Comparison of ENCODE assay signal across 29 cellular contexts in genomic region chr6:154354265-154354777, GRCh38. TPM values are rescaled to one million over a fixed set of nuclear protein-coding genes. Genes with fewer than 3 reads are reported as not detected.
DNase-seq lines count a peak whose midpoint lies in the region; ATAC-seq, FAIRE-seq and TF ChIP-seq lines count a peak whose summit lies in the region.
"Had no signal": no experiment of that assay in that cellular context is flagged by ENCODE, and none has a peak within 500 bp of the region (broad histone marks: within the 10 kb centered on the region; RNA-seq: fewer than 3 reads in every experiment).

No MANE protein-coding gene starts in this region.

- POLR2A ChIA-PET in activated CD8-positive, alpha-beta T cell treated with anti-CD3 and anti-CD28 coated beads for 36 hours (lab: Charles Lee): interaction anchor here (0.7 kb wide), 1 partner anchor 14 kb away, joined by 4 read pairs; no protein-coding TSS in a partner anchor
- POLR2A ChIA-PET in activated CD8-positive, alpha-beta T cell treated with anti-CD3 and anti-CD28 coated beads, Interleukin-2, amount 10 ng/mL, durations not matched to agents 7 days and 5 days (lab: Charles Lee): no interaction called here
- POLR2A ChIA-PET in GM12878 (lab: Charles Lee): interaction anchor here (0.6 kb wide), 1 partner anchor 778 kb away, joined by 4 read pairs; no protein-coding TSS in a partner anchor

- TF ChIP-seq CTCF in activated CD8-positive, alpha-beta T cell treated with anti-CD3 and anti-CD28 coated beads for 36 hours (IDR thresholded peaks at IDR 0.05): no peak
- TF ChIP-seq CTCF in GM12878 (IDR thresholded peaks at IDR 0.05 in 2 of 3, conservative IDR thresholded peaks at IDR 0.05 in 1 of 3; ENCODE audit: control insufficient read depth in 2 of 3, extremely low read depth in 1 of 3, insufficient read depth in 1 of 3, low read depth in 3 of 3, low read length in 3 of 3): no peak

- 49% methylated on average over 7 of the region's 8 CpGs for WGBS in GM12878 (ENCODE audit: insufficient coverage, insufficient replicate concordance, low lambda C conversion rate, missing lambda C conversion rate)
- WGBS in trophoblast cell (ENCODE audit: extremely low coverage, insufficient coverage, insufficient read length): 100% methylated on average over 1 of the region's 8 CpGs

- no peak overlapping the region for H4K91ac ChIP-seq in trophoblast cell (ENCODE audit: low read depth, low read length)

- in situ Hi-C loops in GM12878 (cut with MboI): no loop called here

- H3K27me3 Mint-ChIP-seq in activated CD8-positive, alpha-beta T cell treated with anti-CD3 and anti-CD28 coated beads for 36 hours: peaks cover 13% of the 10 kb centered on the region
- H3K27me3 Mint-ChIP-seq in activated CD8-positive, alpha-beta T cell treated with anti-CD3 and anti-CD28 coated beads, Interleukin-2, amount 10 ng/mL, durations not matched to agents 7 days and 5 days (ENCODE audit: low read depth): no peaks in the 10 kb centered on the region

- peak overlapping the region; percentile 13; the same call in 1 of the 2 replicates for H3K4me3 ChIP-seq in GM12878
- H3K4me3 ChIP-seq in trophoblast cell (ENCODE audit: low read depth, low read length): peak overlapping the region; percentile 6
- H3K4me3 ChIP-seq: adrenal gland, HAP-1, prostate gland, suprapubic skin had no signal

- H3K36me3 ChIP-seq in GM12878 (ENCODE audit: control insufficient read depth in 2 of 2, insufficient read depth in 2 of 2, low read length in 1 of 2) (no peaks in the 10 kb centered on the region), trophoblast cell (ENCODE audit: control insufficient read depth in 1 of 2, insufficient read depth in 2 of 2, low read length in 2 of 2) (no peaks in the 10 kb centered on the region)
- H3K36me3 ChIP-seq: adrenal gland, HAP-1, prostate gland, suprapubic skin had no signal

- no peak overlapping the region for H4K8ac ChIP-seq in trophoblast cell (ENCODE audit: low read depth, low read length)

- peak overlapping the region; percentile 2 for H3K4me3 Mint-ChIP-seq in activated CD8-positive, alpha-beta T cell treated with anti-CD3 and anti-CD28 coated beads for 36 hours
- no peak overlapping the region for H3K4me3 Mint-ChIP-seq in activated CD8-positive, alpha-beta T cell treated with anti-CD3 and anti-CD28 coated beads, Interleukin-2, amount 10 ng/mL, durations not matched to agents 7 days and 5 days
- H3K4me3 Mint-ChIP-seq: activated CD4-positive, alpha-beta T cell treated with anti-CD3 and anti-CD28 coated beads for 36 hours; CD4-positive, alpha-beta memory T cell; effector memory CD8-positive, alpha-beta T cell; T-helper 2 cell treated with Interferon-gamma antibody and Interleukin-4, amounts not matched to agents 5 μg/mL and 100 μg/mL, for 36 hours had no signal

- H4K20me1 ChIP-seq in GM12878 (ENCODE audit: control insufficient read depth, insufficient read depth): no peaks in the 10 kb centered on the region

- no peak for DNase-seq in activated CD8-positive, alpha-beta T cell treated with anti-CD3 and anti-CD28 coated beads for 36 hours
- DNase-seq in activated CD8-positive, alpha-beta T cell treated with anti-CD3 and anti-CD28 coated beads, Interleukin-2, amount 10 ng/mL, durations not matched to agents 7 days and 5 days: no peak
- DNase-seq in GM12891 (ENCODE audit: insufficient read length, low spot score): no peak
- DNase-seq in GM12878 (ENCODE audit: low read depth, low spot score): no peak
- DNase-seq in trophoblast cell: no peak
- no peak for DNase-seq in GM19238 (ENCODE audit: insufficient read length, low spot score)
- no peak for DNase-seq in GOT3 (lab: John Stamatoyannopoulos, UW)
- DNase-seq: 8988T; adrenal gland; CD4-positive, alpha-beta memory T cell; central memory CD4-positive, alpha-beta T cell; cortex of kidney; effector memory CD8-positive, alpha-beta T cell; glutamatergic neuron; mesendoderm; NCI-H1436 treated with DMSO at 0.1 percent for 48 hours; NCI-H2107; occipital lobe; Right ventricle myocardium superior had no signal

- no peak for TF ChIP-seq POLR2A in GM12891 (IDR thresholded peaks at IDR 0.05; ENCODE audit: low read depth, low read length)
- TF ChIP-seq POLR2A in GM12878 (IDR thresholded peaks at IDR 0.05; ENCODE audit: low read depth, low read length): no peak

- H3K14ac ChIP-seq in trophoblast cell (ENCODE audit: low read length): no peak overlapping the region

- H3K27ac Mint-ChIP-seq in activated CD8-positive, alpha-beta T cell treated with anti-CD3 and anti-CD28 coated beads for 36 hours: peak overlapping the region; percentile 27
- H3K27ac Mint-ChIP-seq in activated CD8-positive, alpha-beta T cell treated with anti-CD3 and anti-CD28 coated beads, Interleukin-2, amount 10 ng/mL, durations not matched to agents 7 days and 5 days: no peak overlapping the region
- H3K27ac Mint-ChIP-seq: activated CD4-positive, alpha-beta T cell treated with anti-CD3 and anti-CD28 coated beads for 36 hours; CD4-positive, alpha-beta memory T cell; T-helper 2 cell treated with Interferon-gamma antibody and Interleukin-4, amounts not matched to agents 5 μg/mL and 100 μg/mL, for 36 hours had no signal

- no peak overlapping the region for H4K12ac ChIP-seq in trophoblast cell (ENCODE audit: low read depth, low read length)

- H3K27me3 ChIP-seq in GM12878 (replicated peaks in 1 of 2; ENCODE audit: control insufficient read depth in 2 of 2, insufficient read depth in 2 of 2, low read length in 1 of 2): no peaks in the 10 kb centered on the region
- no peaks in the 10 kb centered on the region for H3K27me3 ChIP-seq in trophoblast cell (ENCODE audit: insufficient read depth, low read length)
- H3K27me3 ChIP-seq: suprapubic skin had no signal

- peak overlapping the region; percentile 11 for H3K4me2 ChIP-seq in GM12878 (ENCODE audit: control insufficient read depth, insufficient read depth)
- H3K4me2 ChIP-seq in trophoblast cell (ENCODE audit: low read length): no peak overlapping the region

- no TSS peak for BruUV-seq in GM12878 (replicated peaks; lab: Mats Ljungman, UMichigan)

- H3K79me2 ChIP-seq in GM12878 (ENCODE audit: control insufficient read depth, insufficient read depth, low read length) (no peaks in the 10 kb centered on the region), trophoblast cell (ENCODE audit: control insufficient read depth, insufficient read depth, low read length, poor library complexity) (no peaks in the 10 kb centered on the region)

- H2BK5ac ChIP-seq in trophoblast cell (ENCODE audit: low read depth, low read length, poor library complexity): no peak overlapping the region

- peak; percentile 7 for ATAC-seq in activated CD8-positive, alpha-beta T cell treated with anti-CD3 and anti-CD28 coated beads for 36 hours
- ATAC-seq in activated CD8-positive, alpha-beta T cell treated with anti-CD3 and anti-CD28 coated beads, Interleukin-2, amount 10 ng/mL, durations not matched to agents 7 days and 5 days: no peak
- ATAC-seq in GM12878: no peak
- ATAC-seq in HG03469 (IDR thresholded peaks at IDR 0.05; ENCODE audit: unreplicated experiment): no peak
- ATAC-seq: effector memory CD8-positive, alpha-beta T cell; left lobe of liver; Panc1 had no signal

- H3K9ac ChIP-seq in GM12878 (ENCODE audit: control insufficient read depth, insufficient read depth, low read length): no peak overlapping the region
- no peak overlapping the region for H3K9ac ChIP-seq in trophoblast cell (ENCODE audit: low read length)

- no peak overlapping the region for H3K23ac ChIP-seq in trophoblast cell (ENCODE audit: low read length)

- H2BK12ac ChIP-seq in trophoblast cell (ENCODE audit: low read length): no peak overlapping the region

- peaks cover 54% of the 10 kb centered on the region for H3K4me1 Mint-ChIP-seq in activated CD8-positive, alpha-beta T cell treated with anti-CD3 and anti-CD28 coated beads for 36 hours (ENCODE audit: low read depth)
- H3K4me1 Mint-ChIP-seq in activated CD8-positive, alpha-beta T cell treated with anti-CD3 and anti-CD28 coated beads, Interleukin-2, amount 10 ng/mL, durations not matched to agents 7 days and 5 days (ENCODE audit: low read depth): peaks cover 32% of the 10 kb centered on the region

- H2AK5ac ChIP-seq in trophoblast cell (ENCODE audit: low read length): no peak overlapping the region

- H3K27ac ChIP-seq in GM12878 (ENCODE audit: control insufficient read depth, insufficient read depth) (peak overlapping the region; percentile 27; the same call in 1 of the 2 replicates), trophoblast cell (ENCODE audit: low read depth, low read length) (no peak overlapping the region)
- H3K27ac ChIP-seq: adrenal gland, prostate gland, suprapubic skin had no signal

- RAD21 ChIA-PET in GM12878 (lab: Charles Lee; ENCODE audit: unreplicated experiment): no interaction called here

- H3K36me3 Mint-ChIP-seq in activated CD8-positive, alpha-beta T cell treated with anti-CD3 and anti-CD28 coated beads for 36 hours (ENCODE audit: low read depth): no peaks in the 10 kb centered on the region
- no peaks in the 10 kb centered on the region for H3K36me3 Mint-ChIP-seq in activated CD8-positive, alpha-beta T cell treated with anti-CD3 and anti-CD28 coated beads, Interleukin-2, amount 10 ng/mL, durations not matched to agents 7 days and 5 days (ENCODE audit: low read depth)
- H3K36me3 Mint-ChIP-seq: CD4-positive, alpha-beta memory T cell had no signal

- H2AFZ ChIP-seq in GM12878 (ENCODE audit: control insufficient read depth, low read depth, low read length) (no peak overlapping the region), trophoblast cell (ENCODE audit: insufficient read depth, low read length, poor library complexity) (no peak overlapping the region)

- H2BK120ac ChIP-seq in trophoblast cell (ENCODE audit: insufficient read depth, low read length, poor library complexity): no peak overlapping the region

- no peak for TF ChIP-seq RAD21 in GM12878 (IDR thresholded peaks at IDR 0.05; ENCODE audit: insufficient read depth, low read depth, low read length)

- CTCF ChIA-PET in activated CD8-positive, alpha-beta T cell treated with anti-CD3 and anti-CD28 coated beads for 36 hours (lab: Charles Lee): interaction anchor here (1.2 to 2.8 kb wide), 2 partner anchors 14 to 77 kb away, joined by 3 to 15 read pairs; no protein-coding TSS in a partner anchor
- CTCF ChIA-PET in activated CD8-positive, alpha-beta T cell treated with anti-CD3 and anti-CD28 coated beads, Interleukin-2, amount 10 ng/mL, durations not matched to agents 7 days and 5 days (lab: Charles Lee): interaction anchor here (1.0 kb wide), 1 partner anchor 17 kb away, joined by 4 read pairs; no protein-coding TSS in a partner anchor
- CTCF ChIA-PET in GM12878 (lab: Yijun Ruan, JAX): interaction anchor here (0.7 kb wide), 1 partner anchor 15 kb away, joined by 3 read pairs; no protein-coding TSS in a partner anchor

- peaks cover 7% of the 10 kb centered on the region for H3K9me3 Mint-ChIP-seq in activated CD8-positive, alpha-beta T cell treated with anti-CD3 and anti-CD28 coated beads for 36 hours
- H3K9me3 Mint-ChIP-seq in activated CD8-positive, alpha-beta T cell treated with anti-CD3 and anti-CD28 coated beads, Interleukin-2, amount 10 ng/mL, durations not matched to agents 7 days and 5 days (ENCODE audit: insufficient read depth): no peaks in the 10 kb centered on the region
- H3K9me3 Mint-ChIP-seq: T-helper 2 cell treated with Interferon-gamma antibody and Interleukin-4, amounts not matched to agents 5 μg/mL and 100 μg/mL, for 36 hours had no signal

- H3K79me1 ChIP-seq in trophoblast cell (ENCODE audit: low read length): no peaks in the 10 kb centered on the region

- H3K4me1 ChIP-seq in GM12878 (ENCODE audit: control insufficient read depth, insufficient read depth, low read length): peaks cover 33% of the 10 kb centered on the region
- H3K4me1 ChIP-seq in trophoblast cell (ENCODE audit: control insufficient read depth in 1 of 2, insufficient read depth in 2 of 2, low read length in 2 of 2): no peaks in the 10 kb centered on the region
- H3K4me1 ChIP-seq: adrenal gland, prostate gland, suprapubic skin had no signal

- H3K9me3 ChIP-seq in GM12878 (replicated peaks; ENCODE audit: control insufficient read depth, insufficient read depth, low read length) (no peaks in the 10 kb centered on the region; the same call in 2 of the 3 replicates), trophoblast cell (ENCODE audit: insufficient read depth, low read depth, low read length) (peaks cover 1% of the 10 kb centered on the region)
- H3K9me3 ChIP-seq: adrenal gland, HAP-1, prostate gland, suprapubic skin had no signal

- no peak for TF ChIP-seq EP300 in GM12878 (IDR thresholded peaks at IDR 0.05; ENCODE audit: borderline replicate concordance in 1 of 2, control insufficient read depth in 1 of 2, low read depth in 2 of 2, low read length in 2 of 2)

- intact Hi-C loops in activated CD8-positive, alpha-beta T cell treated with anti-CD3 and anti-CD28 coated beads for 36 hours (cut with micrococcal nuclease): loop anchor here (5.0 kb wide), 2 partner anchors 112 to 253 kb away; no protein-coding TSS in a partner anchor
- intact Hi-C loops in GM12878 (cut with micrococcal nuclease; ENCODE audit: unreplicated experiment): loop anchor here (2.0 to 5.0 kb wide), 3 partner anchors 52 to 253 kb away; no protein-coding TSS in a partner anchor

- no peak overlapping the region for H3K4ac ChIP-seq in trophoblast cell (ENCODE audit: low read depth, low read length)

- H3K18ac ChIP-seq in trophoblast cell (ENCODE audit: low read length): no peak overlapping the region

- FAIRE-seq in GM12891 (lab: Jason Lieb, UNC) (peak; percentile 93), GM12878 (lab: Jason Lieb, UNC) (no peak)
- FAIRE-seq: islet of Langerhans had no signal

- SMC1A ChIA-PET in GM12878 (lab: Charles Lee; ENCODE audit: uncharacterized antibody, unreplicated experiment): interaction anchor here (0.8 to 1.3 kb wide), 4 partner anchors 9 to 107 kb away, joined by 3 to 5 read pairs (median 4); no protein-coding TSS in a partner anchor

RNA-seq across cellular contexts. Expression of gene IPCEF1, which starts 2.3 kb away (rescaled TPM):
- 10 to 100 TPM; 23.6 to 24.3 TPM for total RNA-seq in activated CD8-positive, alpha-beta T cell treated with anti-CD3 and anti-CD28 coated beads for 36 hours
- 10 to 100 TPM; 22.6 to 24.4 TPM for total RNA-seq in activated CD8-positive, alpha-beta T cell treated with anti-CD3 and anti-CD28 coated beads, Interleukin-2, amount 10 ng/mL, durations not matched to agents 7 days and 5 days
- 0.46 TPM for polyA plus RNA-seq in GM12891 (2012; ENCODE audit: low read depth, missing spikeins)
- total RNA-seq in GM12878 (2013; cell fraction: nucleolus; rRNA removed): 37.2 and 45.4 TPM in 2 replicates
- total RNA-seq in GM12878 (2014; rRNA removed) (6.4 and 7.2 TPM in 2 replicates), GM12878 (2014; rRNA removed; fragmentation: Illumina TruSeq; extraction: Trizol) (6.6 and 7.1 TPM in 2 replicates), GM12878 (2021) (4.9 and 6.8 TPM in 2 replicates)
- 2.9 TPM for polyA plus RNA-seq in GM12878 (2011; ENCODE audit: low read depth)
- polyA plus RNA-seq in GM12878 (2011; rRNA removed) (137 and 214 TPM in 2 replicates), GM12878 (2014; fragmentation: Illumina TruSeq; extraction: Trizol) (4.4 and 6.9 TPM in 2 replicates), GM12878 (2014; fragmentation: Nextera tagmentation; extraction: Ambion mirVana) (1 to 10 TPM; 1.3 to 2.7 TPM), GM12878 (2014; rRNA removed) (3.2 and 3.9 TPM in 2 replicates), GM12878 (2016; fragmentation: Nextera tagmentation; extraction: Ambion mirVana) (1 to 10 TPM; 1.4 to 2.1 TPM)
- 69.1 and 79.9 TPM in 2 replicates for polyA plus RNA-seq in GM12878 (2011; cell fraction: cytosol; rRNA removed)
- polyA plus RNA-seq in GM12878 (2011; cell fraction: nucleus; rRNA removed): 75.6 and 84.1 TPM in 2 replicates
- polyA plus RNA-seq in GM12878 (2012): 2.5 and 8.6 TPM in 2 replicates
- polyA minus RNA-seq in GM12878 (2011; rRNA and poly(A)+ RNA removed): 301 and 346 TPM in 2 replicates
- polyA minus RNA-seq in GM12878 (2011; cell fraction: cytosol; rRNA and poly(A)+ RNA removed): 106 and 127 TPM in 2 replicates
- polyA minus RNA-seq in GM12878 (2011; cell fraction: nucleus; rRNA and poly(A)+ RNA removed): 128 and 135 TPM in 2 replicates
- 0.03 and 0.07 TPM in 2 replicates for polyA plus RNA-seq in trophoblast cell (2013)
- total RNA-seq: Daoy had no signal
